9 cellular contexts compared by ENCODE assay signal in genomic region chr11:133951484-133952198, GRCh38. TPM values are rescaled to one million over a fixed set of nuclear protein-coding genes. Genes with fewer than 3 reads are reported as not detected.
DNase-seq lines count a peak whose midpoint lies in the region; ATAC-seq and TF ChIP-seq lines count a peak whose summit lies in the region.
"Had no signal": no experiment of that assay in that cellular context is flagged by ENCODE, and none has a peak within 500 bp of the region (broad histone marks: within the 10 kb centered on the region; RNA-seq: fewer than 3 reads in every experiment).

No MANE protein-coding gene starts in this region.

- POLR2A ChIA-PET in GM10248 (lab: Yijun Ruan, JAX), result no interaction called here

- H3K27ac ChIP-seq in caudate nucleus (ENCODE audit: low read depth, low read length), result peak overlapping the region; percentile 67

- DNase-seq in AG20443 (ENCODE audit: low spot score) (peak; percentile 80), NCI-H1436 treated with DMSO at 0.1 percent for 48 hours (lab: John Stamatoyannopoulos, UW) (peak; percentile 67), caudate nucleus (lab: John Stamatoyannopoulos, UW) (peak in 7 of 61 donors; percentile 18 to 72 (median 45)), midbrain (lab: John Stamatoyannopoulos, UW) (peak; percentile 19), GM10248 (ENCODE audit: extremely low spot score) (no peak), GM19240 (ENCODE audit: insufficient read length, low spot score) (no peak), HT-29 (ENCODE audit: low spot score) (no peak)
- DNase-seq: stimulated activated CD4-positive, alpha-beta T cell treated with anti-CD3 and anti-CD28 coated beads, Interleukin-4, amount 100 ng/mL, for 1 hour had no signal

- TF ChIP-seq CTCF in GM10248 (IDR thresholded peaks at IDR 0.05; ENCODE audit: control extremely low read depth, extremely low read depth, low read depth, missing control alignments), result no peak

- ATAC-seq in HG03520 (IDR thresholded peaks at IDR 0.05; ENCODE audit: unreplicated experiment), result no peak

- CTCF ChIA-PET in GM10248 (lab: Yijun Ruan, JAX), result interaction anchor here (1.4 kb wide), 1 partner anchor 28 kb away, joined by 3 read pairs; no protein-coding TSS in a partner anchor

RNA-seq across cellular contexts. Expression of gene IGSF9B, which starts 5.1 kb away (rescaled TPM):
- total RNA-seq in HT-29 (2014; rRNA removed; shearing (Covaris generic)), result 5.6 TPM in 2 replicates

Comparison
In these comparisons a context has a peak if more than half of its experiments do, and no peak if none do; other contexts are left out.
1. DNase-seq: peak in AG20443 (single experiment), NCI-H1436 treated with DMSO at 0.1 percent for 48 hours (single experiment) and midbrain (single experiment); none in GM10248 (single experiment), GM19240 (single experiment) and HT-29 (single experiment).